1 cellular context compared by ENCODE assay signal in genomic region chr16:29891525-29892457, GRCh38.
TF ChIP-seq lines count a peak whose summit lies in the region.

No MANE protein-coding gene starts in this region.

TF ChIP-seq in HepG2, 621 proteins besides CTCF, POLR2A, EP300 and RAD21 (continued from another document and continues in another):
- no peak for TF ChIP-seq AHDC1 (CRISPR knock-in tag; IDR thresholded peaks at IDR 0.05; ENCODE audit: borderline replicate concordance)
- TF ChIP-seq ZXDC (CRISPR knock-in tag; IDR thresholded peaks at IDR 0.05): no peak
- peak; percentile 56; the same call in 1 of the 2 replicates for TF ChIP-seq ZNF235 (CRISPR knock-in tag; IDR thresholded peaks at IDR 0.05; ENCODE audit: borderline replicate concordance)
- TF ChIP-seq GABPB1 (CRISPR knock-in tag; IDR thresholded peaks at IDR 0.05): no peak
- no peak for TF ChIP-seq LCORL (IDR thresholded peaks at IDR 0.05)
- peak; percentile 23; the same call in 1 of the 2 replicates for TF ChIP-seq LCORL (CRISPR knock-in tag; IDR thresholded peaks at IDR 0.05)
- no peak for TF ChIP-seq PBX2 (CRISPR knock-in tag; IDR thresholded peaks at IDR 0.05)
- TF ChIP-seq NR1H2 (CRISPR knock-in tag; IDR thresholded peaks at IDR 0.05; ENCODE audit: borderline replicate concordance, low read depth): no peak
- TF ChIP-seq ZSCAN30 (CRISPR knock-in tag; IDR thresholded peaks at IDR 0.05): no peak
- peak; percentile 78; the same call in 1 of the 2 replicates for TF ChIP-seq NR2F6 (IDR thresholded peaks at IDR 0.05)
- peak; percentile 62; the same call in 1 of the 2 replicates for TF ChIP-seq NR2F6 (CRISPR knock-in tag; IDR thresholded peaks at IDR 0.05)
- no peak for TF ChIP-seq IRF1 (CRISPR knock-in tag; IDR thresholded peaks at IDR 0.05; ENCODE audit: low read depth)
- TF ChIP-seq GATAD1 (CRISPR knock-in tag; IDR thresholded peaks at IDR 0.05): no peak
- no peak for TF ChIP-seq MZF1 (CRISPR knock-in tag; IDR thresholded peaks at IDR 0.05; ENCODE audit: borderline replicate concordance)
- TF ChIP-seq NFAT5 (CRISPR knock-in tag; IDR thresholded peaks at IDR 0.05): no peak
- no peak for TF ChIP-seq NFE2L2 (IDR thresholded peaks at IDR 0.05; ENCODE audit: low read length)
- no peak for TF ChIP-seq GTF3A (CRISPR knock-in tag; conservative IDR thresholded peaks at IDR 0.05)
- 0 out of 2 replicates have a peak, but pooled peaks have one; percentile 27 for TF ChIP-seq HBP1 (CRISPR knock-in tag; IDR thresholded peaks at IDR 0.05; ENCODE audit: low read depth)
- 0 out of 2 replicates have a peak, but pooled peaks have one; percentile 8 for TF ChIP-seq ZNF598 (CRISPR knock-in tag; IDR thresholded peaks at IDR 0.05; ENCODE audit: borderline replicate concordance)
- TF ChIP-seq KAT8 (CRISPR knock-in tag; IDR thresholded peaks at IDR 0.05): peak; percentile 44
- TF ChIP-seq ZNF670 (CRISPR knock-in tag; IDR thresholded peaks at IDR 0.05; ENCODE audit: borderline replicate concordance): no peak
- no peak for TF ChIP-seq ZNF564 (CRISPR knock-in tag; IDR thresholded peaks at IDR 0.05)
- TF ChIP-seq ZKSCAN8 (CRISPR knock-in tag; IDR thresholded peaks at IDR 0.05; ENCODE audit: borderline replicate concordance): 0 out of 2 replicates have a peak, but pooled peaks have one; percentile 35
- no peak for TF ChIP-seq AKAP8 (CRISPR knock-in tag; IDR thresholded peaks at IDR 0.05)
- no peak; the same call in 1 of the 2 replicates for TF ChIP-seq ZBTB39 (CRISPR knock-in tag; IDR thresholded peaks at IDR 0.05)
- TF ChIP-seq MXD4 (CRISPR knock-in tag; IDR thresholded peaks at IDR 0.05): no peak
- peak; percentile 58; the same call in 1 of the 2 replicates for TF ChIP-seq ISL2 (CRISPR knock-in tag; IDR thresholded peaks at IDR 0.05)
- no peak for TF ChIP-seq SAFB2 (CRISPR knock-in tag; IDR thresholded peaks at IDR 0.05; ENCODE audit: borderline replicate concordance, low read depth)
- no peak for TF ChIP-seq ZNF790 (CRISPR knock-in tag; IDR thresholded peaks at IDR 0.05; ENCODE audit: borderline replicate concordance)
- no peak; the same call in 1 of the 2 replicates for TF ChIP-seq ZNF619 (CRISPR knock-in tag; IDR thresholded peaks at IDR 0.05)
- no peak for TF ChIP-seq ELF4 (CRISPR knock-in tag; IDR thresholded peaks at IDR 0.05; ENCODE audit: borderline replicate concordance)
- TF ChIP-seq CEBPZ (IDR thresholded peaks at IDR 0.05; ENCODE audit: low read length): no peak
- no peak for TF ChIP-seq ZNF260 (CRISPR knock-in tag; IDR thresholded peaks at IDR 0.05; ENCODE audit: borderline replicate concordance, low read depth)
